In genomic region chr6:140858381-140858971, GRCh38 we compare ENCODE assay signal across 13 cellular contexts.
DNase-seq lines count a peak whose midpoint lies in the region; ATAC-seq and TF ChIP-seq lines count a peak whose summit lies in the region.
"Had no signal": no experiment of that assay in that cellular context is flagged by ENCODE, and none has a peak within 500 bp of the region (broad histone marks: within the 10 kb centered on the region; RNA-seq: fewer than 3 reads in every experiment).

No MANE protein-coding gene starts in this region.

- no peak overlapping the region for H3K27ac ChIP-seq in GM23338 (ENCODE audit: low read depth)
- peak overlapping the region; percentile 88 for H3K27ac ChIP-seq in RWPE2 (ENCODE audit: poor library complexity, severe bottlenecking)
- peak overlapping the region in 3 of 4 donors; percentile 40 to 57 (median 51) for H3K27ac ChIP-seq in esophagus muscularis mucosa (replicated peaks in 1 of 4)
- H3K27ac ChIP-seq: neural progenitor cell had no signal

- no peak overlapping the region for H3K4me2 ChIP-seq in GM23338
- H3K4me2 ChIP-seq: neural progenitor cell had no signal

- H3K36me3 ChIP-seq in GM23338 (ENCODE audit: insufficient read depth) (no peaks in the 10 kb centered on the region), RWPE2 (ENCODE audit: low read depth) (no peaks in the 10 kb centered on the region), esophagus muscularis mucosa (no peaks in the 10 kb centered on the region)
- H3K36me3 ChIP-seq: neural progenitor cell had no signal

- no peaks in the 10 kb centered on the region for H3K9me3 Mint-ChIP-seq in GM23338
- H3K9me3 Mint-ChIP-seq in stimulated activated effector memory CD8-positive, alpha-beta T cell treated with anti-CD3 and anti-CD28 coated beads, Interleukin-12 subunit alpha, Interleukin-12 subunit beta, amount 100 ng/mL, for 72 hours: no peaks in the 10 kb centered on the region
- H3K9me3 Mint-ChIP-seq: activated CD4-positive, alpha-beta T cell treated with anti-CD3 and anti-CD28 coated beads, Interleukin-2, amount 10 ng/mL, durations not matched to agents 24 days and 14 days; CD4-positive, alpha-beta T cell had no signal

- TF ChIP-seq CTCF in GM23338 (conservative IDR thresholded peaks at IDR 0.05; ENCODE audit: low read depth in 2 of 2) (no peak), RWPE2 (IDR thresholded peaks at IDR 0.05; ENCODE audit: poor library complexity, severe bottlenecking) (no peak), esophagus muscularis mucosa (IDR thresholded peaks at IDR 0.05) (no peak)

- H3F3A ChIP-seq in GM23338 (replicated peaks; ENCODE audit: low read depth): no peaks in the 10 kb centered on the region

- TF ChIP-seq EP300 in esophagus muscularis mucosa (IDR thresholded peaks at IDR 0.05): no peak

- H4K20me1 ChIP-seq in GM23338 (replicated peaks; ENCODE audit: insufficient read depth): no peaks in the 10 kb centered on the region

- H3K4me3 Mint-ChIP-seq in GM23338: no peak overlapping the region
- H3K4me3 Mint-ChIP-seq in stimulated activated effector memory CD8-positive, alpha-beta T cell treated with anti-CD3 and anti-CD28 coated beads, Interleukin-12 subunit alpha, Interleukin-12 subunit beta, amount 100 ng/mL, for 72 hours: no peak overlapping the region
- H3K4me3 Mint-ChIP-seq: activated CD4-positive, alpha-beta T cell treated with anti-CD3 and anti-CD28 coated beads, Interleukin-2, amount 10 ng/mL, durations not matched to agents 24 days and 14 days; CD4-positive, alpha-beta T cell; neural progenitor cell had no signal

- H2AFZ ChIP-seq in GM23338: 0 out of 2 replicates have a peak overlapping the region, but pooled peaks have one; percentile 28
- H2AFZ ChIP-seq: neural progenitor cell had no signal

- no peaks in the 10 kb centered on the region for H3K36me3 Mint-ChIP-seq in GM23338 (ENCODE audit: low read depth)
- no peaks in the 10 kb centered on the region for H3K36me3 Mint-ChIP-seq in stimulated activated effector memory CD8-positive, alpha-beta T cell treated with anti-CD3 and anti-CD28 coated beads, Interleukin-12 subunit alpha, Interleukin-12 subunit beta, amount 100 ng/mL, for 72 hours
- H3K36me3 Mint-ChIP-seq: neural progenitor cell had no signal

- DNase-seq in GM23338 (ENCODE audit: low spot score): no peak
- no peak for DNase-seq in RWPE2 (ENCODE audit: low spot score)
- DNase-seq in esophagus muscularis mucosa (ENCODE audit: extremely low spot score): no peak
- DNase-seq in stimulated activated effector memory CD8-positive, alpha-beta T cell treated with anti-CD3 and anti-CD28 coated beads, Interleukin-12 subunit alpha, Interleukin-12 subunit beta, amount 100 ng/mL, for 72 hours (ENCODE audit: low spot score in 2 of 2): no peak
- no peak for DNase-seq in Ammon's horn (ENCODE audit: low spot score)
- DNase-seq in HT-29 (ENCODE audit: low spot score): no peak
- DNase-seq: activated CD4-positive, alpha-beta T cell treated with anti-CD3 and anti-CD28 coated beads, Interleukin-2, amount 10 ng/mL, durations not matched to agents 24 days and 14 days; CD4-positive, alpha-beta T cell; cerebellar nuclear complex; left cardiac atrium had no signal

- TF ChIP-seq POLR2A in esophagus muscularis mucosa (IDR thresholded peaks at IDR 0.05; ENCODE audit: low read depth): no peak

- ATAC-seq in GM23338: no peak
- ATAC-seq in RWPE2 (ENCODE audit: low read depth): peak; percentile 87
- ATAC-seq in stimulated activated effector memory CD8-positive, alpha-beta T cell treated with anti-CD3 and anti-CD28 coated beads, Interleukin-12 subunit alpha, Interleukin-12 subunit beta, amount 100 ng/mL, for 72 hours: peak; percentile 56
- ATAC-seq in HG02623 (IDR thresholded peaks at IDR 0.05; ENCODE audit: unreplicated experiment): no peak
- no peak for ATAC-seq in GM21360 (IDR thresholded peaks at IDR 0.05; ENCODE audit: unreplicated experiment)

- no peaks in the 10 kb centered on the region for H3K4me1 Mint-ChIP-seq in GM23338
- no peaks in the 10 kb centered on the region for H3K4me1 Mint-ChIP-seq in stimulated activated effector memory CD8-positive, alpha-beta T cell treated with anti-CD3 and anti-CD28 coated beads, Interleukin-12 subunit alpha, Interleukin-12 subunit beta, amount 100 ng/mL, for 72 hours
- H3K4me1 Mint-ChIP-seq: activated CD4-positive, alpha-beta T cell treated with anti-CD3 and anti-CD28 coated beads, Interleukin-2, amount 10 ng/mL, durations not matched to agents 24 days and 14 days had no signal

- intact Hi-C loops in esophagus muscularis mucosa (cut with DNase I): no loop called here

- H3K9me2 ChIP-seq in GM23338 (ENCODE audit: insufficient read depth): no peaks in the 10 kb centered on the region

- H3K9me3 ChIP-seq in RWPE2 (ENCODE audit: severe bottlenecking) (no peaks in the 10 kb centered on the region), esophagus muscularis mucosa (no peaks in the 10 kb centered on the region)

- no peak overlapping the region for H3K27ac Mint-ChIP-seq in GM23338
- no peak overlapping the region for H3K27ac Mint-ChIP-seq in stimulated activated effector memory CD8-positive, alpha-beta T cell treated with anti-CD3 and anti-CD28 coated beads, Interleukin-12 subunit alpha, Interleukin-12 subunit beta, amount 100 ng/mL, for 72 hours
- H3K27ac Mint-ChIP-seq: activated CD4-positive, alpha-beta T cell treated with anti-CD3 and anti-CD28 coated beads, Interleukin-2, amount 10 ng/mL, durations not matched to agents 24 days and 14 days; CD4-positive, alpha-beta T cell; neural progenitor cell had no signal

- no peaks in the 10 kb centered on the region for H3K27me3 ChIP-seq in GM23338 (ENCODE audit: insufficient read depth)
- H3K27me3 ChIP-seq in RWPE2 (ENCODE audit: insufficient read depth, poor library complexity, severe bottlenecking): no peaks in the 10 kb centered on the region
- H3K27me3 ChIP-seq in esophagus muscularis mucosa: no peaks in the 10 kb centered on the region
- H3K27me3 ChIP-seq: neural progenitor cell had no signal

- WGBS in esophagus muscularis mucosa: 80% methylated on average over 10 of the region's 10 CpGs

- H3K4me1 ChIP-seq in GM23338 (ENCODE audit: insufficient read depth) (no peaks in the 10 kb centered on the region), RWPE2 (ENCODE audit: insufficient read depth, poor library complexity, severe bottlenecking) (peaks cover 32% of the 10 kb centered on the region), esophagus muscularis mucosa (peaks cover 13 to 35% (median 31%) of the 10 kb centered on the region in 4 donors)
- H3K4me1 ChIP-seq: neural progenitor cell had no signal

- H3K4me3 ChIP-seq in GM23338 (no peak overlapping the region), RWPE2 (ENCODE audit: severe bottlenecking) (no peak overlapping the region), esophagus muscularis mucosa (no peak overlapping the region)
- H3K4me3 ChIP-seq: neural progenitor cell had no signal

- H3K79me2 ChIP-seq in GM23338 (replicated peaks; ENCODE audit: insufficient read depth): no peaks in the 10 kb centered on the region

- no peaks in the 10 kb centered on the region for H3K27me3 Mint-ChIP-seq in GM23338 (ENCODE audit: insufficient read depth, low read depth, poor library complexity)
- H3K27me3 Mint-ChIP-seq: activated CD4-positive, alpha-beta T cell treated with anti-CD3 and anti-CD28 coated beads, Interleukin-2, amount 10 ng/mL, durations not matched to agents 24 days and 14 days; CD4-positive, alpha-beta T cell had no signal

TF ChIP-seq in GM23338, 12 proteins besides CTCF, POLR2A, EP300 and RAD21 (continues in another document):
- TF ChIP-seq ZNF114 (CRISPR knock-in tag; IDR thresholded peaks at IDR 0.05) (no peak), CREB1 (CRISPR knock-in tag; IDR thresholded peaks at IDR 0.05; ENCODE audit: low read depth) (no peak), JUNB (IDR thresholded peaks at IDR 0.05; ENCODE audit: unreplicated experiment) (no peak)

Comparison
In these comparisons a context has a peak if more than half of its experiments do, and no peak if none do; other contexts are left out.
1. ATAC-seq: peak in RWPE2 (single experiment) and stimulated activated effector memory CD8-positive, alpha-beta T cell treated with anti-CD3 and anti-CD28 coated beads, Interleukin-12 subunit alpha, Interleukin-12 subunit beta, amount 100 ng/mL, for 72 hours (single experiment); none in GM23338 (single experiment), HG02623 (single experiment) and GM21360 (single experiment).